ENCODE assay signal across 8 cellular contexts in genomic region chr9:38620483-38621433, GRCh38. TPM values are rescaled to one million over a fixed set of nuclear protein-coding genes. Genes with fewer than 3 reads are reported as not detected.
DNase-seq lines count a peak whose midpoint lies in the region; ATAC-seq and TF ChIP-seq lines count a peak whose summit lies in the region.

TSS of gene ANKRD18A (minus strand) at chr9:38620596. CDS start at chr9:38620285, 311 bp downstream.

- peak within 1 kb of the TSS; percentile 55 for H3K9ac ChIP-seq in endodermal cell (ENCODE audit: extremely low read depth, low read length, poor library complexity, severe bottlenecking)

- no peaks in the 10 kb centered on the region for H3K4me1 ChIP-seq in endodermal cell (ENCODE audit: control insufficient read depth, insufficient read depth, low read length)

- POLR2A ChIA-PET in activated CD4-positive, alpha-beta memory T cell treated with anti-CD3 and anti-CD28 coated beads, Interleukin-2, amount 10 ng/mL, durations not matched to agents 7 days and 5 days (lab: Charles Lee) = no interaction called here

- peaks cover 21% of the 10 kb centered on the region for H3K27me3 ChIP-seq in endodermal cell (ENCODE audit: control insufficient read depth, insufficient read depth, low read length, poor library complexity, severe bottlenecking)

- H3K27me3 Mint-ChIP-seq in activated CD4-positive, alpha-beta memory T cell treated with anti-CD3 and anti-CD28 coated beads, Interleukin-2, amount 10 ng/mL, durations not matched to agents 7 days and 5 days = peaks cover 21% of the 10 kb centered on the region
- H3K27me3 Mint-ChIP-seq in endodermal cell (ENCODE audit: insufficient read depth) = peaks cover 46% of the 10 kb centered on the region
- peaks cover 19% of the 10 kb centered on the region for H3K27me3 Mint-ChIP-seq in memory B cell

- CTCF ChIA-PET in activated CD4-positive, alpha-beta memory T cell treated with anti-CD3 and anti-CD28 coated beads, Interleukin-2, amount 10 ng/mL, durations not matched to agents 7 days and 5 days (lab: Charles Lee) = interaction anchor here (0.7 to 1.8 kb wide), 6 partner anchors 11 to 140 kb away, joined by 3 to 7 read pairs (median 4); no protein-coding TSS in a partner anchor

- H3K36me3 Mint-ChIP-seq in activated CD4-positive, alpha-beta memory T cell treated with anti-CD3 and anti-CD28 coated beads, Interleukin-2, amount 10 ng/mL, durations not matched to agents 7 days and 5 days (ENCODE audit: low read depth) = no peaks in the 10 kb centered on the region
- H3K36me3 Mint-ChIP-seq in endodermal cell (ENCODE audit: low read depth) = peaks cover 2% of the 10 kb centered on the region
- H3K36me3 Mint-ChIP-seq in memory B cell = no peaks in the 10 kb centered on the region

- peak within 1 kb of the TSS; percentile 87 for H3K4me3 Mint-ChIP-seq in activated CD4-positive, alpha-beta memory T cell treated with anti-CD3 and anti-CD28 coated beads, Interleukin-2, amount 10 ng/mL, durations not matched to agents 7 days and 5 days
- H3K4me3 Mint-ChIP-seq in endodermal cell (peak within 1 kb of the TSS; percentile 75), memory B cell (peak within 1 kb of the TSS; percentile 81)

- no peak within 1 kb of the TSS for H3K27ac Mint-ChIP-seq in activated CD4-positive, alpha-beta memory T cell treated with anti-CD3 and anti-CD28 coated beads, Interleukin-2, amount 10 ng/mL, durations not matched to agents 7 days and 5 days
- H3K27ac Mint-ChIP-seq in endodermal cell = peak within 1 kb of the TSS; percentile 56
- H3K27ac Mint-ChIP-seq in memory B cell = peak within 1 kb of the TSS; percentile 73

- WGBS in endodermal cell (ENCODE audit: insufficient coverage in 1 of 2, insufficient read length in 1 of 2), 2 experiments = 1 to 2% methylated on average over 38 to 76 of the region's 76 CpGs

- H3K27ac ChIP-seq in endodermal cell (ENCODE audit: low read depth, low read length) = no peak within 1 kb of the TSS

- DNase-seq in activated gamma-delta T cell treated with Interleukin-2 at 50 U/mL for 16 hours = peak; percentile 38
- DNase-seq in activated gamma-delta T cell (lab: John Stamatoyannopoulos, UW) = no peak
- peak; percentile 90 for DNase-seq in NCI-H345 (lab: John Stamatoyannopoulos, UW)
- DNase-seq in activated CD4-positive, alpha-beta memory T cell treated with anti-CD3 and anti-CD28 coated beads, Interleukin-2, amount 10 ng/mL, durations not matched to agents 7 days and 5 days = peak; percentile 72
- DNase-seq in endodermal cell = peak; percentile 98
- DNase-seq in memory B cell (ENCODE audit: low spot score in 2 of 2) = peak; percentile 35 to 47
- peak; percentile 43 to 55 (median 53) for DNase-seq in stimulated activated CD4-positive, alpha-beta T cell treated with anti-CD3 and anti-CD28 coated beads, TNF-alpha, amount 100 ng/mL, for 4 hours (ENCODE audit: low read depth in 3 of 3)

- peak within 1 kb of the TSS; percentile 80 for H3K4me3 ChIP-seq in endodermal cell (ENCODE audit: low read length)

- H3K9me3 ChIP-seq in endodermal cell (ENCODE audit: control insufficient read depth, low read length) = peaks cover 12% of the 10 kb centered on the region

- peak; percentile 86 for TF ChIP-seq CTCF in endodermal cell (conservative IDR thresholded peaks at IDR 0.05)

- H3K36me3 ChIP-seq in endodermal cell (ENCODE audit: control insufficient read depth, insufficient read depth, low read length) = no peaks in the 10 kb centered on the region

- ATAC-seq in HG03103 (IDR thresholded peaks at IDR 0.05; ENCODE audit: low read depth, unreplicated experiment) (peak; percentile 57), memory B cell (ENCODE audit: low read depth) (peak; percentile 82)

- H3K4me1 Mint-ChIP-seq in activated CD4-positive, alpha-beta memory T cell treated with anti-CD3 and anti-CD28 coated beads, Interleukin-2, amount 10 ng/mL, durations not matched to agents 7 days and 5 days = peaks cover 13% of the 10 kb centered on the region
- H3K4me1 Mint-ChIP-seq in endodermal cell (peaks cover 6% of the 10 kb centered on the region), memory B cell (peaks cover 7% of the 10 kb centered on the region)

- H3K9me3 Mint-ChIP-seq in activated CD4-positive, alpha-beta memory T cell treated with anti-CD3 and anti-CD28 coated beads, Interleukin-2, amount 10 ng/mL, durations not matched to agents 7 days and 5 days = peaks cover 4% of the 10 kb centered on the region
- H3K9me3 Mint-ChIP-seq in endodermal cell (peaks cover 9% of the 10 kb centered on the region), memory B cell (peaks cover 6% of the 10 kb centered on the region)

RNA-seq across cellular contexts. Expression of gene ANKRD18A, which starts in this region (rescaled TPM):
- total RNA-seq in activated CD4-positive, alpha-beta memory T cell treated with anti-CD3 and anti-CD28 coated beads, Interleukin-2, amount 10 ng/mL, durations not matched to agents 7 days and 5 days = 1 to 10 TPM; 3.1 to 3.4 TPM
- total RNA-seq in endodermal cell = 1 to 10 TPM; 5.3 to 8.0 TPM
- polyA plus RNA-seq in endodermal cell (2013, experiment 1 of 2) = 6.3 TPM
- polyA plus RNA-seq in endodermal cell (2013, experiment 2 of 2) = 4.0 TPM
